14 cellular contexts compared by ENCODE assay signal in the genomic region with DNA sequence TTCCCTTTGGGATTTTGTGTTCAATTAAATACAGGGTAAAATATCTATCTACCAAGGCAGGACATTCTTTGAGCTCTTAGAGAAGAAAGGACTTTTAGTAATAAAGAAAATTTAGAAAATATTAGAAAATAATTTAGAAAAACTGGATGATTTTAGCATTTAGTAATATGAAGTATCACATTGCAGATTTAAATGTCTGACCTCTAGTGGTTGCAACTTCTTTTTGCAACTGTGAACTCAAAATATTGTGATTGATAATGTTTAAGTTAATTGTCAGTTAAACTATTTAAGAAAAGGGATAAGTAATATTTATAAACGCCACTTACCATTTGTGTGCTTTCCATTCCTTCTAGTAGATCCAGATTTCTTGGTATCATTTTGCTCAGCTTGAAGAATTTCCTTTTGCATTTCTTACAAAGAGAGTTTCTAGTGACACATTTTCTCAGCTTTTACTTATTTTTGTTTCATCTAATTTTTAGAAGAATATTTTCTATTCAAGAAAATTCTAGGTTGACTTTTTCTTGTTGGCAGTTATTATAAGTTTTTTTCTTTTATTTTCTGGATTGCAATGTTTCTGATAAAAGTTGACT. TPM values are rescaled to one million over a fixed set of nuclear protein-coding genes. Genes with fewer than 3 reads are reported as not detected.
DNase-seq lines count a peak whose midpoint lies in the region; ATAC-seq, FAIRE-seq and TF ChIP-seq lines count a peak whose summit lies in the region.
"Had no signal": no experiment of that assay in that cellular context is flagged by ENCODE, and none has a peak within 500 bp of the region (broad histone marks: within the 10 kb centered on the region; RNA-seq: fewer than 3 reads in every experiment).

No MANE protein-coding gene starts in this region.

- intact Hi-C loops in heart right ventricle (cut with DNase I), result loop anchor here in 5 of 10 donors (10.0 kb wide), 1 partner anchor 534 kb away; no protein-coding TSS in a partner anchor

- DNase-seq in heart right ventricle (no peak), right atrium auricular region (ENCODE audit: low spot score) (no peak), RCC 7860 (ENCODE audit: low spot score) (no peak), fibroblast of mammary gland (ENCODE audit: low read depth) (peak; percentile 21), tibial nerve (ENCODE audit: low spot score in 2 of 2) (no peak), small intestine (no peak), NCI-H1092 (lab: John Stamatoyannopoulos, UW) (no peak)
- DNase-seq in stimulated activated naive B cell treated with anti-CD40 and anti-IgM and Interleukin-4, amounts not matched to agents 10 μg/mL and 1 μg/mL and 100 μg/mL, for 72 hours, result no peak
- DNase-seq: left colon; ovary; stimulated activated CD4-positive, alpha-beta T cell treated with anti-CD3 and anti-CD28 coated beads, Interleukin-4, amount 100 ng/mL, for 1 hour had no signal

- peak; percentile 43 for FAIRE-seq in RCC 7860 (lab: Jason Lieb, UNC)
- FAIRE-seq in small intestine (lab: Jason Lieb, UNC), result no peak

- H3K27me3 ChIP-seq in heart right ventricle (no peaks in the 10 kb centered on the region), right atrium auricular region (no peaks in the 10 kb centered on the region), tibial nerve (no peaks in the 10 kb centered on the region), small intestine (ENCODE audit: control insufficient read depth in 2 of 2, insufficient read depth in 2 of 2, low read length in 2 of 2) (no peaks in the 10 kb centered on the region)
- H3K27me3 ChIP-seq: BLaER1 treated with 17β-estradiol and CSF1 and Interleukin-3, amounts not matched to agents 10 nM and 100 nM; ovary had no signal

- TF ChIP-seq EP300 in tibial nerve (IDR thresholded peaks at IDR 0.05), result no peak

- WGBS in heart right ventricle, 2 donors, result 71 to 83% methylated on average over 1 of the region's 1 CpG
- 83 to 92% methylated on average over 1 of the region's 1 CpG for WGBS in tibial nerve, 2 donors
- 54 to 66% (median 59%) methylated on average over 1 of the region's 1 CpG for WGBS in small intestine, 3 donors

- H3K27ac ChIP-seq in heart right ventricle (no peak overlapping the region), right atrium auricular region (no peak overlapping the region), tibial nerve (no peak overlapping the region), small intestine (ENCODE audit: low read depth in 1 of 2, low read length in 1 of 2) (no peak overlapping the region)
- H3K27ac ChIP-seq: BLaER1 treated with 17β-estradiol and CSF1 and Interleukin-3, amounts not matched to agents 10 nM and 100 nM; ovary had no signal

- H3K36me3 Mint-ChIP-seq in stimulated activated naive B cell treated with anti-CD40 and anti-IgM and Interleukin-4, amounts not matched to agents 10 μg/mL and 1 μg/mL and 100 μg/mL, for 72 hours, result no peaks in the 10 kb centered on the region

- H3K9me3 Mint-ChIP-seq in stimulated activated naive B cell treated with anti-CD40 and anti-IgM and Interleukin-4, amounts not matched to agents 10 μg/mL and 1 μg/mL and 100 μg/mL, for 72 hours, result peaks cover 5 to 11% of the 10 kb centered on the region in 2 donors

- H3K27me3 Mint-ChIP-seq in stimulated activated naive B cell treated with anti-CD40 and anti-IgM and Interleukin-4, amounts not matched to agents 10 μg/mL and 1 μg/mL and 100 μg/mL, for 72 hours, result no peaks in the 10 kb centered on the region

- H3K27ac Mint-ChIP-seq in stimulated activated naive B cell treated with anti-CD40 and anti-IgM and Interleukin-4, amounts not matched to agents 10 μg/mL and 1 μg/mL and 100 μg/mL, for 72 hours, result no peak overlapping the region

- H3K4me1 ChIP-seq in heart right ventricle, result no peaks in the 10 kb centered on the region
- H3K4me1 ChIP-seq in right atrium auricular region, result no peaks in the 10 kb centered on the region
- no peaks in the 10 kb centered on the region for H3K4me1 ChIP-seq in tibial nerve
- no peaks in the 10 kb centered on the region for H3K4me1 ChIP-seq in small intestine (ENCODE audit: control insufficient read depth in 2 of 2, insufficient read depth in 1 of 2, low read depth in 1 of 2, low read length in 1 of 2)
- H3K4me1 ChIP-seq: BLaER1 treated with 17β-estradiol and CSF1 and Interleukin-3, amounts not matched to agents 10 nM and 100 nM had no signal

- H3K4me3 Mint-ChIP-seq in stimulated activated naive B cell treated with anti-CD40 and anti-IgM and Interleukin-4, amounts not matched to agents 10 μg/mL and 1 μg/mL and 100 μg/mL, for 72 hours, result no peak overlapping the region

- H3K4me3 ChIP-seq in heart right ventricle, result no peak overlapping the region
- no peak overlapping the region for H3K4me3 ChIP-seq in right atrium auricular region
- H3K4me3 ChIP-seq in fibroblast of mammary gland (ENCODE audit: control insufficient read depth, low read depth, low read length), result no peak overlapping the region
- no peak overlapping the region for H3K4me3 ChIP-seq in tibial nerve
- no peak overlapping the region for H3K4me3 ChIP-seq in small intestine (ENCODE audit: low read depth in 1 of 2, low read length in 2 of 2)
- H3K4me3 ChIP-seq: BLaER1 treated with 17β-estradiol and CSF1 and Interleukin-3, amounts not matched to agents 10 nM and 100 nM; HAP-1; ovary had no signal

- H3K9me3 ChIP-seq in heart right ventricle, result peaks cover 0 to 18% (median 0%) of the 10 kb centered on the region in 11 donors
- peaks cover 0 to 4% of the 10 kb centered on the region in 2 donors for H3K9me3 ChIP-seq in right atrium auricular region
- no peaks in the 10 kb centered on the region for H3K9me3 ChIP-seq in tibial nerve
- no peaks in the 10 kb centered on the region for H3K9me3 ChIP-seq in small intestine (ENCODE audit: control insufficient read depth, low read depth)
- H3K9me3 ChIP-seq: HAP-1, ovary had no signal

- H3K4me1 Mint-ChIP-seq in stimulated activated naive B cell treated with anti-CD40 and anti-IgM and Interleukin-4, amounts not matched to agents 10 μg/mL and 1 μg/mL and 100 μg/mL, for 72 hours, result no peaks in the 10 kb centered on the region

- H3K36me3 ChIP-seq in heart right ventricle, result no peaks in the 10 kb centered on the region
- H3K36me3 ChIP-seq in right atrium auricular region, result no peaks in the 10 kb centered on the region
- H3K36me3 ChIP-seq in tibial nerve, result no peaks in the 10 kb centered on the region
- H3K36me3 ChIP-seq in small intestine (ENCODE audit: control insufficient read depth in 2 of 2, insufficient read depth in 2 of 2, low read length in 2 of 2), result no peaks in the 10 kb centered on the region
- H3K36me3 ChIP-seq: BLaER1 treated with 17β-estradiol and CSF1 and Interleukin-3, amounts not matched to agents 10 nM and 100 nM; HAP-1; ovary had no signal

- ATAC-seq in heart right ventricle, result no peak
- no peak for ATAC-seq in stimulated activated naive B cell treated with anti-CD40 and anti-IgM and Interleukin-4, amounts not matched to agents 10 μg/mL and 1 μg/mL and 100 μg/mL, for 72 hours (replicated peaks)
- ATAC-seq: left colon had no signal

- TF ChIP-seq CTCF in heart right ventricle (IDR thresholded peaks at IDR 0.05), result peak in 8 of 9 donors; percentile 14 to 50 (median 42)
- TF ChIP-seq CTCF in right atrium auricular region (IDR thresholded peaks at IDR 0.05), result peak in 1 of 2 donors; percentile 49
- TF ChIP-seq CTCF in fibroblast of mammary gland (conservative IDR thresholded peaks at IDR 0.05; ENCODE audit: control insufficient read depth, insufficient read depth, low read depth, low read length), result peak; percentile 54
- TF ChIP-seq CTCF in tibial nerve (IDR thresholded peaks at IDR 0.05), result peak in 3 of 5 experiments; percentile 7 to 33 (median 9)

- TF ChIP-seq POLR2A in tibial nerve (IDR thresholded peaks at IDR 0.05), result no peak

RNA-seq across cellular contexts. Expression of a gene that starts 10.3 kb away (rescaled TPM):
- total RNA-seq in heart right ventricle (100 to 1,000 TPM in 1 of 10 donors, 10 to 100 TPM in 7, 1 to 10 TPM in 2; 3.7 to 112 (median 20.6) TPM), right atrium auricular region (100 to 1,000 TPM in 1 of 2 donors, 10 to 100 TPM in 1; 81.2 to 108 TPM), tibial nerve (100 to 1,000 TPM in 1 of 4 donors, 10 to 100 TPM in 3; 33.7 to 152 (median 70.7) TPM)
- polyA plus RNA-seq in heart right ventricle (10 to 100 TPM; 17.4 to 57.3 TPM), small intestine (10 to 100 TPM in 1 of 3 donors, under 1 TPM in 2; 0.45 to 50.9 (median 0.54) TPM)
- total RNA-seq: T-helper 2 cell treated with Interferon-gamma antibody and Interleukin-4, amounts not matched to agents 100 ng/mL and 5 ng/mL, for 36 hours had no signal
